ENCODE assay signal across 1 cellular context in the genomic region with DNA sequence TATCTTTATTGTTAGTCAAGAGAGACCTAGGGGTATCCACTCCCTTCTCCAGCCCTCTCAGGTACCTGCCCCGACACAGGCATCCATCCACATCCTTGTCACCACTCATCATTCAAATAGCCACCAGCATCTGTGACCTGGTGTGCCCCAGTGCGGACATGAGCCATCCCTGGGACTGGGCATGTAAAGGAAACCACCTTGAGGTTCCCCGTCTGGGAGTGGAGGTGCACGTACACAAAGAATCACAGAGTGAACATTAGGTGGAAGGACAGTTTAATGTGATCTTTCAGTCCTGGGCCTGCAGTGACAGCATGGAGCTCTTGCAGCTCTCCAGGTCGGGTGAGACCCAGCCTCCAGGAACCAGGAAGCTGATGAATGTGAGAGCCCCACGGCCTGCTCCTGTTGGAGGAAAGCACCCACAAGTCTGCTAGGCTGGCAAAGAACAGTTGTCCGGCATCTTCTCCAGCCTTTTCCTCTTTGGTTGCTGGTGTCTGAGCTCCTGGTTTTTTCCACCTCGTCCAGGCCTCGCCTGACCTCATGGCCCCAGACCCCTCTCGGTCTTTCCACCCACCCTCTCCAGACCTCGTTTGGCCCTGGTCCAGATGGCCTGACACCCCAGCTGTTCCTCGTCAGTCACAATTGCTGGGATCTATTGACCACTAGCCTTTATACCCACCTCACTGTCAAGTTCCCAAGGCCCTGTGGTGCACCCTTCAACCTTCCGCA.
TF ChIP-seq lines count a peak whose summit lies in the region.

No MANE protein-coding gene starts in this region.

TF ChIP-seq in HepG2, 621 proteins besides CTCF, POLR2A, EP300 and RAD21:
- TF ChIP-seq RBM22 (optimal IDR thresholded peaks at IDR 0.05; ENCODE audit: low read length): peak; percentile 72
- no peak for TF ChIP-seq RFX5 (IDR thresholded peaks at IDR 0.05; ENCODE audit: low read depth, low read length)
